In genomic region chr22:19689408-19689807, GRCh38 we compare ENCODE assay signal across 17 cellular contexts. TPM values are rescaled to one million over a fixed set of nuclear protein-coding genes. Genes with fewer than 3 reads are reported as not detected.
"Had no signal": no experiment of that assay in that cellular context is flagged by ENCODE, and none has a peak within 500 bp of the region (broad histone marks: within the 10 kb centered on the region; RNA-seq: fewer than 3 reads in every experiment).

No MANE protein-coding gene starts in this region.

- ATAC-seq: activated CD4-positive, CD25-positive, alpha-beta regulatory T cell treated with anti-CD3 and anti-CD28 coated beads, Interleukin-2, amount 50 U/mL, for 24 hours; activated CD8-positive, alpha-beta memory T cell treated with anti-CD3 and anti-CD28 coated beads, Interleukin-2, amount 10 ng/mL, durations not matched to agents 7 days and 5 days; gastrocnemius medialis; SK-N-SH treated with all-trans-retinoic acid at 6 μM for 48 hours; stimulated activated naive B cell treated with anti-CD40 and anti-IgM and Interleukin-4, amounts not matched to agents 10 μg/mL and 1 μg/mL and 100 μg/mL, for 72 hours had no signal

- H3K4me2 ChIP-seq: neural progenitor cell, smooth muscle cell had no signal

- H3K27ac ChIP-seq: cardiac muscle cell, colonic mucosa, gastrocnemius medialis, heart right ventricle, left ventricle myocardium inferior, neural progenitor cell had no signal

- H2AFZ ChIP-seq: neural progenitor cell had no signal

- H3K36me3 ChIP-seq: cardiac muscle cell, colonic mucosa, gastrocnemius medialis, heart right ventricle, left ventricle myocardium inferior, neural progenitor cell had no signal

- H3K27me3 ChIP-seq: cardiac muscle cell, colonic mucosa, neural progenitor cell had no signal

- H3K4me3 ChIP-seq: cardiac muscle cell, colonic mucosa, gastrocnemius medialis, heart right ventricle, left ventricle myocardium inferior, neural progenitor cell, smooth muscle cell had no signal

- DNase-seq: activated CD4-positive, alpha-beta T cell treated with anti-CD3 and anti-CD28 coated beads, Interleukin-2, amount 50 U/mL, for 48 hours; activated CD8-positive, alpha-beta memory T cell treated with anti-CD3 and anti-CD28 coated beads, Interleukin-2, amount 10 ng/mL, durations not matched to agents 7 days and 5 days; activated gamma-delta T cell; activated T-cell treated with anti-CD3 and anti-CD28 coated beads, Interleukin-2, amount 50 U/mL, for 24 hours; colonic mucosa; gastrocnemius medialis; heart right ventricle; left ventricle myocardium inferior; stimulated activated naive B cell treated with anti-CD40 and anti-IgM and Interleukin-4, amounts not matched to agents 10 μg/mL and 1 μg/mL and 100 μg/mL, for 72 hours had no signal

- H3K9ac ChIP-seq: neural progenitor cell had no signal

- H3K9me3 ChIP-seq: colonic mucosa, gastrocnemius medialis, heart right ventricle, left ventricle myocardium inferior had no signal

- H3K4me1 ChIP-seq: colonic mucosa, gastrocnemius medialis, left ventricle myocardium inferior had no signal

- FAIRE-seq: endothelial cell of umbilical vein, keratinocyte, TTC549 had no signal

RNA-seq across cellular contexts. Expression of gene GP1BB, which starts 33.9 kb away (rescaled TPM):
- total RNA-seq: activated CD8-positive, alpha-beta memory T cell treated with anti-CD3 and anti-CD28 coated beads, Interleukin-2, amount 10 ng/mL, durations not matched to agents 7 days and 5 days; left ventricle myocardium inferior had no signal
